In the genomic region with DNA sequence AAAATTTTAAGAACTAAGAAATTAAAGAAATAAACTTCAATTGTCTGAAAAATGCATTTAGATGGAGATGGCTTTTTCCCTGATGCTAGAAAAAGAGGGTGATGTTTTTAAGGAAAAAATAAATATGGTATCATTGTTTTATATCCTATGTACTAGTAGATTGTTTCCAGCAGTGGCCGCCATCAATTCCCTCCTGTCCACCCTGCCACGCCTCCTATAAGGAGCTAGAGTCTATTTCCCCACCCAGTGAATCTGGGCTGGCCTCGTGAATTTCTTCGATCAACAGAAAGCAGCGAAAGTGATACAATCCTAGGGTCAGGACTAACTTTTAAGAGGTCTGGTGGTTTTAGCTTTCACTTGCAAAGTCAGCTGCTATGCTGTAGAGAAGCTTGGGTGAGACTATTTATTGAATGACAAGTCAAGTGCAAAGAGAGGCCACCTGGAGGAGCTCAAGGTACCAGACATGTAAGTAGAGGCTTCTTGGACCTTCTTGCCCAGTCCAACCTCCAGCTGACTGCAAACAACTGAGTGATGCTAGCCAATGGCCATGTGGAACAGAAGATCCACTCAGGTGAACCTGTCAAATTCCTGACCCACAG, we compare ENCODE assay signal across 1 cellular context.
TF ChIP-seq lines count a peak whose summit lies in the region.

No MANE protein-coding gene starts in this region.

TF ChIP-seq in A549, 52 proteins besides CTCF, POLR2A, EP300 and RAD21 (continued from another document):
- TF ChIP-seq, protein P1, sequence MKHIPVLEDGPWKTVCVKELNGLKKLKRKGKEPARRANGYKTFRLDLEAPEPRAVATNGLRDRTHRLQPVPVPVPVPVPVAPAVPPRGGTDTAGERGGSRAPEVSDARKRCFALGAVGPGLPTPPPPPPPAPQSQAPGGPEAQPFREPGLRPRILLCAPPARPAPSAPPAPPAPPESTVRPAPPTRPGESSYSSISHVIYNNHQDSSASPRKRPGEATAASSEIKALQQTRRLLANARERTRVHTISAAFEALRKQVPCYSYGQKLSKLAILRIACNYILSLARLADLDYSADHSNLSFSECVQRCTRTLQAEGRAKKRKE (CRISPR knock-in tag; IDR thresholded peaks at IDR 0.05; ENCODE audit: low read depth): no peak
- TF ChIP-seq, protein P2, sequence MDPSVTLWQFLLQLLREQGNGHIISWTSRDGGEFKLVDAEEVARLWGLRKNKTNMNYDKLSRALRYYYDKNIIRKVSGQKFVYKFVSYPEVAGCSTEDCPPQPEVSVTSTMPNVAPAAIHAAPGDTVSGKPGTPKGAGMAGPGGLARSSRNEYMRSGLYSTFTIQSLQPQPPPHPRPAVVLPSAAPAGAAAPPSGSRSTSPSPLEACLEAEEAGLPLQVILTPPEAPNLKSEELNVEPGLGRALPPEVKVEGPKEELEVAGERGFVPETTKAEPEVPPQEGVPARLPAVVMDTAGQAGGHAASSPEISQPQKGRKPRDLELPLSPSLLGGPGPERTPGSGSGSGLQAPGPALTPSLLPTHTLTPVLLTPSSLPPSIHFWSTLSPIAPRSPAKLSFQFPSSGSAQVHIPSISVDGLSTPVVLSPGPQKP (IDR thresholded peaks at IDR 0.05; ENCODE audit: low read depth, low read length): no peak
- no peak for TF ChIP-seq CEBPB (IDR thresholded peaks at IDR 0.05)
- no peak for TF ChIP-seq MYC (IDR thresholded peaks at IDR 0.05; ENCODE audit: borderline replicate concordance, low read length)
- no peak for TF ChIP-seq RFX5 (IDR thresholded peaks at IDR 0.05)
- TF ChIP-seq HOXB13 (CRISPR knock-in tag; IDR thresholded peaks at IDR 0.05; ENCODE audit: low read depth): no peak
- no peak for TF ChIP-seq NFE2L2 (conservative IDR thresholded peaks at IDR 0.05; ENCODE audit: low read length)
- TF ChIP-seq ZFP36 (IDR thresholded peaks at IDR 0.05; ENCODE audit: borderline replicate concordance, partially characterized antibody): no peak
- TF ChIP-seq, protein P3, sequence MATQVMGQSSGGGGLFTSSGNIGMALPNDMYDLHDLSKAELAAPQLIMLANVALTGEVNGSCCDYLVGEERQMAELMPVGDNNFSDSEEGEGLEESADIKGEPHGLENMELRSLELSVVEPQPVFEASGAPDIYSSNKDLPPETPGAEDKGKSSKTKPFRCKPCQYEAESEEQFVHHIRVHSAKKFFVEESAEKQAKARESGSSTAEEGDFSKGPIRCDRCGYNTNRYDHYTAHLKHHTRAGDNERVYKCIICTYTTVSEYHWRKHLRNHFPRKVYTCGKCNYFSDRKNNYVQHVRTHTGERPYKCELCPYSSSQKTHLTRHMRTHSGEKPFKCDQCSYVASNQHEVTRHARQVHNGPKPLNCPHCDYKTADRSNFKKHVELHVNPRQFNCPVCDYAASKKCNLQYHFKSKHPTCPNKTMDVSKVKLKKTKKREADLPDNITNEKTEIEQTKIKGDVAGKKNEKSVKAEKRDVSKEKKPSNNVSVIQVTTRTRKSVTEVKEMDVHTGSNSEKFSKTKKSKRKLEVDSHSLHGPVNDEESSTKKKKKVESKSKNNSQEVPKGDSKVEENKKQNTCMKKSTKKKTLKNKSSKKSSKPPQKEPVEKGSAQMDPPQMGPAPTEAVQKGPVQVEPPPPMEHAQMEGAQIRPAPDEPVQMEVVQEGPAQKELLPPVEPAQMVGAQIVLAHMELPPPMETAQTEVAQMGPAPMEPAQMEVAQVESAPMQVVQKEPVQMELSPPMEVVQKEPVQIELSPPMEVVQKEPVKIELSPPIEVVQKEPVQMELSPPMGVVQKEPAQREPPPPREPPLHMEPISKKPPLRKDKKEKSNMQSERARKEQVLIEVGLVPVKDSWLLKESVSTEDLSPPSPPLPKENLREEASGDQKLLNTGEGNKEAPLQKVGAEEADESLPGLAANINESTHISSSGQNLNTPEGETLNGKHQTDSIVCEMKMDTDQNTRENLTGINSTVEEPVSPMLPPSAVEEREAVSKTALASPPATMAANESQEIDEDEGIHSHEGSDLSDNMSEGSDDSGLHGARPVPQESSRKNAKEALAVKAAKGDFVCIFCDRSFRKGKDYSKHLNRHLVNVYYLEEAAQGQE (IDR thresholded peaks at IDR 0.05): no peak
- TF ChIP-seq ZC3H11A (IDR thresholded peaks at IDR 0.05): no peak
